16 cellular contexts compared by ENCODE assay signal in the genomic region with DNA sequence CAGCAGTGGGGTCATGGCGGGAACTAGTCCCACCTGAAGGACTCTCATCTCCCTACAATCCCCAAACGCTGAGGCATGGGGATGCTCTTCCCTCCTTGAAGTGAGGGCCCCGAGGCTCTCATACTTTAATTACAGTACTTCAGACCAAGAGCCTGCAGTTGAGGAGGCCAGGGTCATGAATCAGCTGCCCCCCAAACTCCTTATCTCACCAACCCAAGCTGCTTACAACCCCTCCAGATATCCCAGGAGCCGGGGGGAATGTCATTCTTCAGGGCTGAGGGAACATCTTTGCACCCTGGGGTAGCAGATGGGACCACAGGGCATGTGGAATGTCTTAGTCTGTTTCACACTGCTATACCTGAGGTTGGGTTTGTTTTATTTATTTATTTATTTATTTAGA. TPM values are rescaled to one million over a fixed set of nuclear protein-coding genes. Genes with fewer than 3 reads are reported as not detected.
A peak's percentile ranks its signal among the peaks of the same experiment; 100 is the strongest.
DNase-seq lines count a peak whose midpoint lies in the region; ATAC-seq, FAIRE-seq and TF ChIP-seq lines count a peak whose summit lies in the region.
"Had no signal": no experiment of that assay in that cellular context is flagged by ENCODE, and none has a peak within 500 bp of the region (broad histone marks: within the 10 kb centered on the region; RNA-seq: fewer than 3 reads in every experiment).

No MANE protein-coding gene starts in this region.

- H3K27ac ChIP-seq in DND-41 (ENCODE audit: low read length) = peak overlapping the region; percentile 57
- H3K27ac ChIP-seq in MM.1S (ENCODE audit: low read length) = peak overlapping the region; percentile 98; the same call in 1 of the 2 replicates
- H3K27ac ChIP-seq in K562 (ENCODE audit: extremely low read depth, low read depth, low read length) = peak overlapping the region; percentile 77; the same call in 2 of the 3 replicates
- H3K27ac ChIP-seq in psoas muscle = peak overlapping the region; percentile 99

- POLR2A ChIA-PET in K562 (lab: Yijun Ruan, JAX) = interaction anchor here (0.7 kb wide), 1 partner anchor 11 kb away, joined by 3 read pairs; no protein-coding TSS in a partner anchor

- H3K9ac ChIP-seq in DND-41 (ENCODE audit: low read depth, low read length) (no peak overlapping the region), MM.1S (ENCODE audit: low read length) (no peak overlapping the region), K562 (ENCODE audit: insufficient read depth in 1 of 2, low read depth in 2 of 2, low read length in 2 of 2) (peak overlapping the region in 1 of 2 experiments; percentile 70; a peak in 1 of 4 replicates)

- CTCF ChIA-PET in K562 (lab: Yijun Ruan, JAX; ENCODE audit: low intra/inter-chr PET ratio) = no interaction called here

- H3F3A ChIP-seq in MM.1S (ENCODE audit: insufficient read depth, low read length) = peaks cover 54% of the 10 kb centered on the region

- no TSS peak for BruUV-seq in K562 (replicated peaks; lab: Mats Ljungman, UMichigan)

- DNase-seq in DND-41 (no peak), MM.1S (no peak), K562 (ENCODE audit: extremely low read depth in 1 of 4, low spot score in 3 of 4) (peak in 1 of 4 experiments; percentile 51), psoas muscle (peak in 1 of 2 donors; percentile 3), NCI-H187 (lab: John Stamatoyannopoulos, UW) (no peak)
- DNase-seq: ACHN; CD8-positive, alpha-beta memory T cell; HCEC 1CT; MG63; NCI-H1105; NCI-H187 treated with DMSO at 0.1 percent for 48 hours; NCI-H510A; T-cell had no signal

- TF ChIP-seq EP300 in K562 (IDR thresholded peaks at IDR 0.05; ENCODE audit: low read length) = no peak

- peaks cover 43% of the 10 kb centered on the region for H3K4me1 ChIP-seq in DND-41 (ENCODE audit: insufficient read depth, low read length)
- H3K4me1 ChIP-seq in MM.1S (ENCODE audit: low read length) = peaks cover 55% of the 10 kb centered on the region
- peaks cover 48 to 59% of the 10 kb centered on the region in 2 experiments for H3K4me1 ChIP-seq in K562 (replicated peaks in 1 of 2; ENCODE audit: control insufficient read depth in 2 of 2, insufficient read depth in 2 of 2, low read length in 2 of 2)
- peaks cover 40% of the 10 kb centered on the region for H3K4me1 ChIP-seq in psoas muscle

- H2AFZ ChIP-seq in DND-41 (ENCODE audit: low read depth, low read length) = no peak overlapping the region
- no peak overlapping the region for H2AFZ ChIP-seq in MM.1S (ENCODE audit: low read length)
- no peak overlapping the region for H2AFZ ChIP-seq in K562 (ENCODE audit: low read depth, low read length)

- no peaks in the 10 kb centered on the region for H3K9me3 ChIP-seq in DND-41 (ENCODE audit: insufficient read depth, low read length, severe bottlenecking)
- no peaks in the 10 kb centered on the region for H3K9me3 ChIP-seq in MM.1S (replicated peaks; ENCODE audit: insufficient read depth, low read length)
- H3K9me3 ChIP-seq in K562 (replicated peaks; ENCODE audit: control insufficient read depth, insufficient read depth, low read depth, low read length) = no peaks in the 10 kb centered on the region
- H3K9me3 ChIP-seq in psoas muscle = peaks cover 4% of the 10 kb centered on the region
- H3K9me3 ChIP-seq: MG63 had no signal

- TF ChIP-seq CTCF in DND-41 (IDR thresholded peaks at IDR 0.05; ENCODE audit: borderline replicate concordance, extremely low read depth, low read length, poor library complexity, severe bottlenecking) (no peak), MM.1S (IDR thresholded peaks at IDR 0.05; ENCODE audit: low read length) (no peak), K562 (IDR thresholded peaks at IDR 0.05 in 2 of 3, conservative IDR thresholded peaks at IDR 0.05 in 1 of 3; ENCODE audit: insufficient read depth in 2 of 3, low read depth in 1 of 3, low read length in 3 of 3) (no peak), psoas muscle (IDR thresholded peaks at IDR 0.05) (no peak)

- H4K20me1 ChIP-seq in DND-41 (ENCODE audit: insufficient read depth, low read length) = peaks cover 62% of the 10 kb centered on the region
- no peaks in the 10 kb centered on the region for H4K20me1 ChIP-seq in MM.1S (ENCODE audit: insufficient read depth, low read length)
- no peaks in the 10 kb centered on the region; the same call in 1 of the 2 replicates for H4K20me1 ChIP-seq in K562 (replicated peaks; ENCODE audit: control insufficient read depth, insufficient read depth, low read length)

- 24% methylated on average over 4 of the region's 4 CpGs for WGBS in K562 (ENCODE audit: insufficient coverage, low coverage, missing lambda C conversion rate)
- 85 to 90% (median 89%) methylated on average over 4 of the region's 4 CpGs for WGBS in psoas muscle, 3 donors

- in situ Hi-C loops in K562 (cut with MboI) = no loop called here

- no peaks in the 10 kb centered on the region for H3K9me2 ChIP-seq in MM.1S (replicated peaks; ENCODE audit: insufficient read depth, low read length)

- TF ChIP-seq RAD21 in K562 (CRISPR knock-in tag; conservative IDR thresholded peaks at IDR 0.05 in 1 of 2, IDR thresholded peaks at IDR 0.05 in 1 of 2) = no peak

- peaks cover 7% of the 10 kb centered on the region for H3K9me1 ChIP-seq in K562 (ENCODE audit: control insufficient read depth, insufficient read depth, low read length)

- H3K79me2 ChIP-seq in DND-41 (ENCODE audit: insufficient read depth, low read length) (peaks cover 82% of the 10 kb centered on the region), MM.1S (ENCODE audit: low read length) (peaks cover 58% of the 10 kb centered on the region), K562 (ENCODE audit: control insufficient read depth, insufficient read depth, low read length) (peaks cover 64% of the 10 kb centered on the region)

- no peaks in the 10 kb centered on the region for H3K27me3 ChIP-seq in DND-41 (ENCODE audit: insufficient read depth, low read length, poor library complexity)
- no peaks in the 10 kb centered on the region for H3K27me3 ChIP-seq in MM.1S (replicated peaks; ENCODE audit: insufficient read depth, low read length)
- H3K27me3 ChIP-seq in K562 (ENCODE audit: control insufficient read depth in 2 of 2, insufficient read depth in 2 of 2, low read length in 2 of 2) = no peaks in the 10 kb centered on the region
- H3K27me3 ChIP-seq in psoas muscle (ENCODE audit: insufficient read depth in 3 of 3, low read length in 2 of 3) = no peaks in the 10 kb centered on the region
- H3K27me3 ChIP-seq: MG63 had no signal

- intact Hi-C loops in K562 (cut with micrococcal nuclease) = loop anchor here (1.0 kb wide), 1 partner anchor 22 kb away; no protein-coding TSS in a partner anchor
- intact Hi-C loops in psoas muscle (cut with DNase I) = loop anchor here in 1 of 2 donors (2.0 to 10.0 kb wide), 2 partner anchors 13 to 411 kb away; partner anchors contain the start of gene SNED1

- H3K36me3 ChIP-seq in DND-41 (ENCODE audit: insufficient read depth, low read length) (peaks cover 11% of the 10 kb centered on the region), MM.1S (replicated peaks; ENCODE audit: insufficient read depth, low read length) (no peaks in the 10 kb centered on the region), K562 (ENCODE audit: control insufficient read depth, insufficient read depth, low read length) (peaks cover 10% of the 10 kb centered on the region; the same call in 2 of the 3 replicates), psoas muscle (ENCODE audit: insufficient read depth in 1 of 2, low read depth in 1 of 2) (peaks cover 0 to 2% of the 10 kb centered on the region in 2 donors)

- no peak for TF ChIP-seq POLR2A in K562 (conservative IDR thresholded peaks at IDR 0.05)

- ATAC-seq in DND-41 (ENCODE audit: insufficient read depth, low read depth) (no peak), K562 (no peak), psoas muscle (no peak), HG02938 (IDR thresholded peaks at IDR 0.05; ENCODE audit: unreplicated experiment) (no peak), GM19351 (IDR thresholded peaks at IDR 0.05; ENCODE audit: unreplicated experiment) (no peak)
- ATAC-seq: T-cell had no signal

- FAIRE-seq in K562 (lab: Jason Lieb, UNC) = peak; percentile 62

- H3K4me3 ChIP-seq in DND-41 (ENCODE audit: low read depth in 1 of 2, low read length in 2 of 2) = no peak overlapping the region
- H3K4me3 ChIP-seq in MM.1S (ENCODE audit: low read length) = no peak overlapping the region
- no peak overlapping the region for H3K4me3 ChIP-seq in K562
- no peak overlapping the region for H3K4me3 ChIP-seq in psoas muscle
- H3K4me3 ChIP-seq: MG63 had no signal

- H3K4me2 ChIP-seq in DND-41 (ENCODE audit: insufficient read depth, low read length) (peak overlapping the region; percentile 40; the same call in 1 of the 2 replicates), MM.1S (ENCODE audit: low read depth, low read length) (no peak overlapping the region), K562 (ENCODE audit: insufficient read depth, low read length) (peak overlapping the region; percentile 93)

RNA-seq across cellular contexts. Expression of gene CAPN10, which starts 2.8 kb away (rescaled TPM):
- 47.6 and 128 TPM in 2 replicates for total RNA-seq in K562 (2011; cell fraction: chromatin; rRNA removed; ENCODE audit: low replicate concordance)
- total RNA-seq in K562 (2011; cell fraction: nucleolus; rRNA removed) = 79.5 and 81.2 TPM in 2 replicates
- total RNA-seq in K562 (2011; cell fraction: nucleoplasm; rRNA removed) = 52.6 and 61.5 TPM in 2 replicates
- total RNA-seq in K562 (2014; rRNA removed) (18.6 and 24.3 TPM in 2 replicates), K562 (2014; rRNA removed; fragmentation: Illumina TruSeq; extraction: Trizol) (3.7 and 4.1 TPM in 2 replicates), K562 (2015; rRNA removed; fragmentation: Illumina TruSeq; extraction: Trizol) (10.4 and 14.5 TPM in 2 replicates), K562 (2021) (19.3 and 25.3 TPM in 2 replicates), psoas muscle (1 to 10 TPM; 5.0 to 9.9 (median 7.6) TPM)
- polyA plus RNA-seq in K562 (2011; rRNA removed) (8.4 and 14.0 TPM in 2 replicates), K562 (2014; fragmentation: Illumina TruSeq; extraction: Trizol) (4.7 and 8.9 TPM in 2 replicates), K562 (2014; fragmentation: Nextera tagmentation; extraction: Ambion mirVana) (under 1 TPM; 0.08 to 0.41 TPM), K562 (2014; rRNA removed) (26.1 and 26.8 TPM in 2 replicates), psoas muscle (10 to 100 TPM in 2 of 3 donors, 1 to 10 TPM in 1; 8.9 to 15.0 (median 13.1) TPM)
- polyA plus RNA-seq in K562 (2011; cell fraction: cytosol; rRNA removed) = 8.3 and 17.5 TPM in 2 replicates
- 81.9 and 107 TPM in 2 replicates for polyA plus RNA-seq in K562 (2011; cell fraction: nucleus; rRNA removed)
- 11.4 and 22.7 TPM in 2 replicates for polyA plus RNA-seq in K562 (2012)
- polyA minus RNA-seq in K562 (2011; rRNA and poly(A)+ RNA removed) = 3.7 and 4.6 TPM in 2 replicates
- 7.4 and 9.3 TPM in 2 replicates for polyA minus RNA-seq in K562 (2011; cell fraction: cytosol; rRNA and poly(A)+ RNA removed)
- 26.9 and 33.0 TPM in 2 replicates for polyA minus RNA-seq in K562 (2011; cell fraction: nucleus; rRNA and poly(A)+ RNA removed)

RNA-seq across cellular contexts. Expression of gene RNPEPL1, which starts 15.5 kb away (rescaled TPM):
- 13.5 and 56.3 TPM in 2 replicates for total RNA-seq in K562 (2011; cell fraction: chromatin; rRNA removed; ENCODE audit: low replicate concordance)
- 37.2 and 53.2 TPM in 2 replicates for total RNA-seq in K562 (2011; cell fraction: nucleolus; rRNA removed)
- total RNA-seq in K562 (2011; cell fraction: nucleoplasm; rRNA removed) = 20.7 and 21.8 TPM in 2 replicates
- total RNA-seq in K562 (2014; rRNA removed) (15.7 and 25.3 TPM in 2 replicates), K562 (2014; rRNA removed; fragmentation: Illumina TruSeq; extraction: Trizol) (1.7 and 2.5 TPM in 2 replicates), K562 (2015; rRNA removed; fragmentation: Illumina TruSeq; extraction: Trizol) (7.0 and 7.1 TPM in 2 replicates), K562 (2021) (38.3 and 38.7 TPM in 2 replicates), psoas muscle (10 to 100 TPM; 48.8 to 70.4 (median 59.0) TPM)
- polyA plus RNA-seq in K562 (2011; rRNA removed) (5.5 and 10.0 TPM in 2 replicates), K562 (2014; fragmentation: Illumina TruSeq; extraction: Trizol) (5.6 and 21.3 TPM in 2 replicates), K562 (2014; fragmentation: Nextera tagmentation; extraction: Ambion mirVana) (under 1 TPM; 0.07 to 0.45 TPM), K562 (2014; rRNA removed) (21.9 and 28.2 TPM in 2 replicates), psoas muscle (10 to 100 TPM; 59.2 to 79.6 (median 71.9) TPM)
- 12.6 and 28.4 TPM in 2 replicates for polyA plus RNA-seq in K562 (2011; cell fraction: cytosol; rRNA removed)
- 56.7 and 79.9 TPM in 2 replicates for polyA plus RNA-seq in K562 (2011; cell fraction: nucleus; rRNA removed)
- polyA plus RNA-seq in K562 (2012) = 21.9 and 55.2 TPM in 2 replicates
- polyA minus RNA-seq in K562 (2011; rRNA and poly(A)+ RNA removed) = 1.9 and 3.7 TPM in 2 replicates
- polyA minus RNA-seq in K562 (2011; cell fraction: cytosol; rRNA and poly(A)+ RNA removed) = 29.7 and 42.0 TPM in 2 replicates
- polyA minus RNA-seq in K562 (2011; cell fraction: nucleus; rRNA and poly(A)+ RNA removed) = 17.6 and 18.4 TPM in 2 replicates

RNA-seq across cellular contexts. Expression of gene DUSP28, which starts 23.6 kb away (rescaled TPM):
- 9.2 and 12.9 TPM in 2 replicates for total RNA-seq in K562 (2011; cell fraction: chromatin; rRNA removed; ENCODE audit: low replicate concordance)
- 7.8 and 10.5 TPM in 2 replicates for total RNA-seq in K562 (2011; cell fraction: nucleolus; rRNA removed)
- total RNA-seq in K562 (2011; cell fraction: nucleoplasm; rRNA removed) = 11.3 and 11.6 TPM in 2 replicates
- 5.1 and 5.6 TPM in 2 replicates for total RNA-seq in K562 (2014; rRNA removed)
- total RNA-seq in K562 (2014; rRNA removed; fragmentation: Illumina TruSeq; extraction: Trizol) = 4.2 and 5.8 TPM in 2 replicates
- total RNA-seq in K562 (2015; rRNA removed; fragmentation: Illumina TruSeq; extraction: Trizol) = 3.6 and 4.3 TPM in 2 replicates
- total RNA-seq in K562 (2021) = 3.3 and 6.3 TPM in 2 replicates
- 7.5 and 8.1 TPM in 2 replicates for polyA plus RNA-seq in K562 (2011; rRNA removed)
- 6.5 and 7.1 TPM in 2 replicates for polyA plus RNA-seq in K562 (2011; cell fraction: cytosol; rRNA removed)
- polyA plus RNA-seq in K562 (2011; cell fraction: nucleus; rRNA removed) = 6.2 and 6.6 TPM in 2 replicates
- 5.6 and 7.6 TPM in 2 replicates for polyA plus RNA-seq in K562 (2012)
- polyA plus RNA-seq in K562 (2014; fragmentation: Illumina TruSeq; extraction: Trizol) = 4.1 and 4.7 TPM in 2 replicates
- 1 to 10 TPM; 2.8 to 4.2 TPM for polyA plus RNA-seq in K562 (2014; fragmentation: Nextera tagmentation; extraction: Ambion mirVana)
- polyA plus RNA-seq in K562 (2014; rRNA removed) = 4.7 and 5.4 TPM in 2 replicates
- 4.2 and 5.7 TPM in 2 replicates for polyA minus RNA-seq in K562 (2011; rRNA and poly(A)+ RNA removed)
- 1.2 and 2.1 TPM in 2 replicates for polyA minus RNA-seq in K562 (2011; cell fraction: cytosol; rRNA and poly(A)+ RNA removed)
- 3.4 and 3.8 TPM in 2 replicates for polyA minus RNA-seq in K562 (2011; cell fraction: nucleus; rRNA and poly(A)+ RNA removed)
- 10 to 100 TPM; 10.4 to 12.9 (median 12.7) TPM for total RNA-seq in psoas muscle
- polyA plus RNA-seq in psoas muscle = 10 to 100 TPM in 1 of 3 donors, 1 to 10 TPM in 2; 6.6 to 18.1 (median 9.5) TPM

RNA-seq across cellular contexts. Expression of gene ANKMY1, which starts 26.0 kb away (rescaled TPM):
- 94.4 and 106 TPM in 2 replicates for total RNA-seq in K562 (2011; cell fraction: chromatin; rRNA removed; ENCODE audit: low replicate concordance)
- total RNA-seq in K562 (2011; cell fraction: nucleolus; rRNA removed) = 48.0 and 49.5 TPM in 2 replicates
- total RNA-seq in K562 (2011; cell fraction: nucleoplasm; rRNA removed) = 47.5 and 60.0 TPM in 2 replicates
- total RNA-seq in K562 (2014; rRNA removed) (7.7 and 8.2 TPM in 2 replicates), K562 (2014; rRNA removed; fragmentation: Illumina TruSeq; extraction: Trizol) (4.4 and 6.4 TPM in 2 replicates), K562 (2015; rRNA removed; fragmentation: Illumina TruSeq; extraction: Trizol) (10.7 and 12.3 TPM in 2 replicates), K562 (2021) (15.1 and 16.0 TPM in 2 replicates), psoas muscle (1 to 10 TPM; 3.0 to 5.8 (median 4.6) TPM)
- polyA plus RNA-seq in K562 (2011; rRNA removed) (13.0 and 18.7 TPM in 2 replicates), K562 (2014; fragmentation: Illumina TruSeq; extraction: Trizol) (12.4 and 13.8 TPM in 2 replicates), K562 (2014; fragmentation: Nextera tagmentation; extraction: Ambion mirVana) (under 1 TPM; 0.75 to 0.87 TPM), K562 (2014; rRNA removed) (11.7 and 11.9 TPM in 2 replicates), psoas muscle (1 to 10 TPM; 1.4 to 2.5 (median 2.4) TPM)
- 13.4 and 18.3 TPM in 2 replicates for polyA plus RNA-seq in K562 (2011; cell fraction: cytosol; rRNA removed)
- polyA plus RNA-seq in K562 (2011; cell fraction: nucleus; rRNA removed) = 66.3 and 91.6 TPM in 2 replicates
- 12.3 and 19.9 TPM in 2 replicates for polyA plus RNA-seq in K562 (2012)
- polyA minus RNA-seq in K562 (2011; rRNA and poly(A)+ RNA removed) = 22.6 and 23.1 TPM in 2 replicates
- polyA minus RNA-seq in K562 (2011; cell fraction: cytosol; rRNA and poly(A)+ RNA removed) = 9.9 and 13.2 TPM in 2 replicates
- 34.6 and 45.8 TPM in 2 replicates for polyA minus RNA-seq in K562 (2011; cell fraction: nucleus; rRNA and poly(A)+ RNA removed)

RNA-seq across cellular contexts. Expression of gene GPR35, which starts 41.5 kb away (rescaled TPM):
- 0.40 and 0.76 TPM in 2 replicates for total RNA-seq in K562 (2011; cell fraction: chromatin; rRNA removed; ENCODE audit: low replicate concordance)
- 0.50 and 0.53 TPM in 2 replicates for total RNA-seq in K562 (2011; cell fraction: nucleolus; rRNA removed)
- 0.73 TPM in 1 of 2 replicates, not detected in the other for total RNA-seq in K562 (2011; cell fraction: nucleoplasm; rRNA removed)
- total RNA-seq in K562 (2014; rRNA removed) (0.50 TPM in 1 of 2 replicates, not detected in the other), K562 (2014; rRNA removed; fragmentation: Illumina TruSeq; extraction: Trizol) (0.07 TPM in 1 of 2 replicates, not detected in the other), K562 (2015; rRNA removed; fragmentation: Illumina TruSeq; extraction: Trizol) (0.29 and 0.34 TPM in 2 replicates), K562 (2021) (0.20 and 0.33 TPM in 2 replicates), psoas muscle (under 1 TPM; 0.36 to 0.92 (median 0.68) TPM)
- polyA plus RNA-seq in K562 (2011; rRNA removed) (0.04 and 0.19 TPM in 2 replicates), K562 (2014; fragmentation: Illumina TruSeq; extraction: Trizol) (0.08 TPM in 1 of 2 replicates, not detected in the other), K562 (2014; fragmentation: Nextera tagmentation; extraction: Ambion mirVana) (not detected), K562 (2014; rRNA removed) (0.12 and 0.29 TPM in 2 replicates), psoas muscle (under 1 TPM; 0.30 to 0.89 (median 0.58) TPM)
- 0.13 and 0.25 TPM in 2 replicates for polyA plus RNA-seq in K562 (2011; cell fraction: cytosol; rRNA removed)
- polyA plus RNA-seq in K562 (2011; cell fraction: nucleus; rRNA removed) = 1.2 TPM in 2 replicates
- polyA plus RNA-seq in K562 (2012) = 0.29 and 1.5 TPM in 2 replicates
- polyA minus RNA-seq in K562 (2011; rRNA and poly(A)+ RNA removed) = 0.11 and 0.15 TPM in 2 replicates
- polyA minus RNA-seq in K562 (2011; cell fraction: cytosol; rRNA and poly(A)+ RNA removed) = not detected in 2 replicates
- 0.13 and 0.22 TPM in 2 replicates for polyA minus RNA-seq in K562 (2011; cell fraction: nucleus; rRNA and poly(A)+ RNA removed)
- total RNA-seq: SK-MEL-5 had no signal
